In genomic region chr2:88627055-88627855, GRCh38 we compare ENCODE assay signal across 8 cellular contexts. TPM values are rescaled to one million over a fixed set of nuclear protein-coding genes. Genes with fewer than 3 reads are reported as not detected.
DNase-seq lines count a peak whose midpoint lies in the region; ATAC-seq and TF ChIP-seq lines count a peak whose summit lies in the region.

TSS of gene EIF2AK3 (minus strand) at chr2:88627464. CDS start at chr2:88627274, 190 bp downstream.

- DNase-seq in AG10803 (ENCODE audit: low read depth) (peak; percentile 100), NCI-H460 (ENCODE audit: extremely low read depth, low read depth) (peak; percentile 100), cerebellar nuclear complex (lab: John Stamatoyannopoulos, UW) (peak; percentile 100), islet precursor cell (peak; percentile 100)
- DNase-seq in activated CD4-positive, CD25-positive, alpha-beta regulatory T cell treated with anti-CD3 and anti-CD28 coated beads, Interleukin-2, amount 50 U/mL, for 72 hours: peak; percentile 93
- peak; percentile 88 to 95 (median 90) for DNase-seq in stimulated activated CD4-positive, alpha-beta T cell treated with anti-CD3 and anti-CD28 coated beads, Interleukin-12 subunit alpha, Interleukin-12 subunit beta, amount 100 ng/mL, for 48 hours (ENCODE audit: low read depth in 2 of 3, low spot score in 1 of 3)

- peak; percentile 84 for ATAC-seq in GM19043 (IDR thresholded peaks at IDR 0.05; ENCODE audit: low read depth, unreplicated experiment)
- peak; percentile 91 for ATAC-seq in HG03378 (IDR thresholded peaks at IDR 0.05; ENCODE audit: unreplicated experiment)

- 0 out of 2 replicates have a peak, but pooled peaks have one; percentile 8 for TF ChIP-seq CTCF in AG10803 (conservative IDR thresholded peaks at IDR 0.05; ENCODE audit: low read length)

- peak within 1 kb of the TSS; percentile 96 for H3K4me3 ChIP-seq in AG10803 (ENCODE audit: low read length)

RNA-seq across cellular contexts. Expression of gene EIF2AK3, which starts in this region (rescaled TPM):
- total RNA-seq in NCI-H460 (2014; rRNA removed; shearing (Covaris generic)): 12.1 and 14.3 TPM in 2 replicates
- 6.3 and 15.1 TPM in 2 replicates for polyA plus RNA-seq in NCI-H460 (2014; cell fraction: nucleus; rRNA removed)

Comparison
In these comparisons a context has a peak if more than half of its experiments do, and no peak if none do; other contexts are left out.
1. Peak in every context shown above with its lines: DNase-seq, ATAC-seq and H3K4me3 ChIP-seq.